In the genomic region with DNA sequence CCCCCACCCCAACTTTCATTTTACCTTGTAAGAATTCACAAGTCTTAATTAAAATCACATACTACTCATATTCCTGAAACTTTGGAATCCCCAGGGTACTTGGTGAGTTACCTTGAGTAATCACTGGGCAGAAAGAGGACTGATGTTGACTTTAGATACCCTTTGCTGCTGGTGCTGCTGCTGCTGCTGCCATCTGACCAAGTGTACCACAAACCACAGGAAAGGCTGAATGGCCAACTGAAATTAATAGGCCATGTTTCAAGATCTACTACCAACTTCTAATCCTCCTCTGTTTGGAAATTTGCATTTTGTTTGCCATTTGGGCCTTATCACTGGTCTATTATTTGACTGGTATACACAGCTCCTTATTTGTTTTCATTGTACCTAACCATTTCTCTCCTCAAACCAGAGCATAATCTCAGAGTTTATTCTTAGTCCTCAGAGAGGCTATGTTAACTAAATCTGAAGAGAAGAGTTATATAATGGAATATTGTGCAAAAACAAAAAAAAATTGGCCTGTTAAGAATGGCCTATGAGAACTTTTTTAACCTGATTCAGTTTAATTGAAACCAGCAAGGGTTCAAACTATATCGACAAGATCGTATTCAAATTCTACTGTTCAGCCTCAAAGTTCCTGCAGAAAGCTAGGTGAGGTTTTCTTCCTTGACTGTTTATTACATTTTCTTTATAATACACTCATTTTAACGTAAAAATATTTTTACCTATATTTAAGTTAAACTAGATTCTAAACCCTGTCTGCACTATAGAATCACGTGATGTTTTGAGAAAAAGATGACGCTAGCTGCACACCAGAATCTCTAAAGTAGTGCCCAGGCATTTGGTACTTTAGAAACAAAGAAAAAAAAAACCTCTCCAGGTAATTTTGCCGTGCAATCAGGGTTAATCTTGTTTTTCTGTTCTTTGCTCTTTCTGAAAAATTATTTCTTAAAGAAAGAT, we compare ENCODE assay signal across 30 cellular contexts. TPM values are rescaled to one million over a fixed set of nuclear protein-coding genes. Genes with fewer than 3 reads are reported as not detected.
"Had no signal": no experiment of that assay in that cellular context is flagged by ENCODE, and none has a peak within 500 bp of the region (broad histone marks: within the 10 kb centered on the region; RNA-seq: fewer than 3 reads in every experiment).

No MANE protein-coding gene starts in this region.

- H3K9me3 ChIP-seq: body of pancreas had no signal

- ATAC-seq: activated CD4-positive, CD25-positive, alpha-beta regulatory T cell treated with anti-CD3 and anti-CD28 coated beads, Interleukin-2, amount 50 U/mL, for 24 hours; activated CD8-positive, alpha-beta memory T cell treated with anti-CD3 and anti-CD28 coated beads, Interleukin-2, amount 10 ng/mL, durations not matched to agents 7 days and 5 days; activated CD8-positive, alpha-beta T cell treated with anti-CD3 and anti-CD28 coated beads, Interleukin-2, amount 10 ng/mL, durations not matched to agents 7 days and 5 days; activated naive CD4-positive, alpha-beta T cell treated with anti-CD3 and anti-CD28 coated beads, Interleukin-2, amount 50 U/mL, for 72 hours; activated naive CD8-positive, alpha-beta T cell treated with anti-CD3 and anti-CD28 coated beads, Interleukin-2, amount 50 U/mL, for 24 hours; body of pancreas; Panc1; Right ventricle myocardium inferior; SK-N-SH treated with all-trans-retinoic acid at 6 μM for 48 hours had no signal

- H3K4me3 ChIP-seq: ascending aorta, body of pancreas, SJCRH30 had no signal

- H3K27ac ChIP-seq: ascending aorta, body of pancreas, SJCRH30 had no signal

- DNase-seq: activated CD4-positive, alpha-beta T cell treated with anti-CD3 and anti-CD28 coated beads for 4 hours; activated CD4-positive, alpha-beta T cell treated with anti-CD3 and anti-CD28 coated beads, Interleukin-2, amount 50 U/mL, for 4 hours; activated CD8-positive, alpha-beta memory T cell treated with anti-CD3 and anti-CD28 coated beads, Interleukin-2, amount 10 ng/mL, durations not matched to agents 7 days and 5 days; activated CD8-positive, alpha-beta T cell treated with anti-CD3 and anti-CD28 coated beads, Interleukin-2, amount 10 ng/mL, durations not matched to agents 7 days and 5 days; activated effector memory CD4-positive, alpha-beta T cell treated with anti-CD3 and anti-CD28 coated beads, Interleukin-2, amount 50 U/mL, for 16 hours; activated naive CD4-positive, alpha-beta T cell treated with Interleukin-2 at 50 U/mL for 16 hours; activated naive CD8-positive, alpha-beta T cell treated with anti-CD3 and anti-CD28 coated beads, Interleukin-2, amount 50 U/mL, for 24 hours; activated T-cell treated with anti-CD3 and anti-CD28 coated beads, Interleukin-2, amount 50 U/mL, for 24 hours; amniotic stem cell; body of pancreas; central memory CD4-positive, alpha-beta T cell; Karpas-422; NCI-H1092; NCI-H1417; NCI-H2029; NCI-H345; NCI-H510A; NCI-H526 treated with DMSO at 0.1 percent for 48 hours; NCI-H82; NK-92 treated with Interleukin-12 subunit alpha and Interleukin-12 subunit beta, amount 100 ng/mL, for 24 hours; OCI-M1; SJCRH30; SW 1271 had no signal

- H3K4me1 ChIP-seq: ascending aorta, body of pancreas, SJCRH30 had no signal

- H3K27me3 ChIP-seq: ascending aorta, body of pancreas, SJCRH30 had no signal

RNA-seq across cellular contexts. Expression of a gene that starts 13.1 kb away (rescaled TPM):
- total RNA-seq: activated naive CD4-positive, alpha-beta T cell treated with anti-CD3 and anti-CD28 coated beads, Interleukin-2, amount 50 U/mL, for 72 hours; T-helper 1 cell treated with Interleukin-12 subunit alpha and Interleukin-12 subunit beta and Interleukin-4 antibody, amounts not matched to agents 30 ng/mL and 1 ng/mL, for 36 hours had no signal

RNA-seq across cellular contexts. Expression of a gene that starts 41.9 kb away (rescaled TPM):
- total RNA-seq: ascending aorta had no signal
